8 cellular contexts compared by ENCODE assay signal in genomic region chr11:35030716-35031213, GRCh38.
A peak's percentile ranks its signal among the peaks of the same experiment; 100 is the strongest.
DNase-seq lines count a peak whose midpoint lies in the region; TF ChIP-seq lines count a peak whose summit lies in the region.

No MANE protein-coding gene starts in this region.

- peaks cover 14% of the 10 kb centered on the region for H3K9me3 Mint-ChIP-seq in activated naive CD4-positive, alpha-beta T cell treated with anti-CD3 and anti-CD28 coated beads, Interleukin-2, amount 10 ng/mL, durations not matched to agents 7 days and 5 days
- peaks cover 9% of the 10 kb centered on the region for H3K9me3 Mint-ChIP-seq in progenitor cell of endocrine pancreas (ENCODE audit: low read depth)

- H3K4me1 ChIP-seq in hepatocyte (ENCODE audit: insufficient read depth) (no peaks in the 10 kb centered on the region), vagina (peaks cover 20% of the 10 kb centered on the region)

- peak; percentile 80 for DNase-seq in Caki2 (ENCODE audit: low read depth)
- peak; percentile 96 for DNase-seq in NCI-H226
- no peak for DNase-seq in activated naive CD4-positive, alpha-beta T cell treated with anti-CD3 and anti-CD28 coated beads, Interleukin-2, amount 10 ng/mL, durations not matched to agents 7 days and 5 days
- peak; percentile 69 for DNase-seq in hepatocyte (ENCODE audit: low spot score)
- DNase-seq in vagina (ENCODE audit: extremely low spot score in 2 of 2) = no peak
- DNase-seq in progenitor cell of endocrine pancreas (ENCODE audit: low spot score, unreplicated experiment) = no peak
- DNase-seq in WERI-Rb-1 = no peak
- no peak for DNase-seq in NCI-H2081 (lab: John Stamatoyannopoulos, UW)

- intact Hi-C loops in vagina (cut with DNase I) = no loop called here

- H3K27me3 Mint-ChIP-seq in activated naive CD4-positive, alpha-beta T cell treated with anti-CD3 and anti-CD28 coated beads, Interleukin-2, amount 10 ng/mL, durations not matched to agents 7 days and 5 days = peaks cover 9% of the 10 kb centered on the region
- H3K27me3 Mint-ChIP-seq in progenitor cell of endocrine pancreas = peaks cover 2% of the 10 kb centered on the region

- no peaks in the 10 kb centered on the region for H3K79me2 ChIP-seq in hepatocyte

- H3K27ac Mint-ChIP-seq in activated naive CD4-positive, alpha-beta T cell treated with anti-CD3 and anti-CD28 coated beads, Interleukin-2, amount 10 ng/mL, durations not matched to agents 7 days and 5 days = peak overlapping the region; percentile 82
- H3K27ac Mint-ChIP-seq in progenitor cell of endocrine pancreas = no peak overlapping the region

- H3K4me1 Mint-ChIP-seq in activated naive CD4-positive, alpha-beta T cell treated with anti-CD3 and anti-CD28 coated beads, Interleukin-2, amount 10 ng/mL, durations not matched to agents 7 days and 5 days = peaks cover 37% of the 10 kb centered on the region
- H3K4me1 Mint-ChIP-seq in progenitor cell of endocrine pancreas (ENCODE audit: low read depth) = no peaks in the 10 kb centered on the region

- no peaks in the 10 kb centered on the region for H4K20me1 ChIP-seq in hepatocyte (ENCODE audit: insufficient read depth, poor library complexity, severe bottlenecking)

- no peak overlapping the region for H3K4me2 ChIP-seq in hepatocyte

- CTCF ChIA-PET in activated naive CD4-positive, alpha-beta T cell treated with anti-CD3 and anti-CD28 coated beads, Interleukin-2, amount 10 ng/mL, durations not matched to agents 7 days and 5 days (lab: Charles Lee) = interaction anchor here (1.0 kb wide), 2 partner anchors 10 to 16 kb away, joined by 3 read pairs; no protein-coding TSS in a partner anchor

- 70% methylated on average over 11 of the region's 11 CpGs for WGBS in hepatocyte (ENCODE audit: low lambda C conversion rate, missing lambda C conversion rate)

- no peaks in the 10 kb centered on the region for H3K9me2 ChIP-seq in hepatocyte (replicated peaks; ENCODE audit: insufficient read depth)

- H3K9me3 ChIP-seq in hepatocyte (ENCODE audit: low read depth) = no peaks in the 10 kb centered on the region
- no peaks in the 10 kb centered on the region for H3K9me3 ChIP-seq in vagina
- H3K9me3 ChIP-seq in WERI-Rb-1 (ENCODE audit: severe bottlenecking) = no peaks in the 10 kb centered on the region

- in situ Hi-C loops in Caki2 (cut with HindIII; ENCODE audit: low pct_unique_long_range_greater_than_20kb, low sequenced_read_pairs) = no loop called here

- TF ChIP-seq CTCF in hepatocyte (IDR thresholded peaks at IDR 0.05; ENCODE audit: poor library complexity) = no peak
- no peak for TF ChIP-seq CTCF in vagina (IDR thresholded peaks at IDR 0.05)
- TF ChIP-seq CTCF in progenitor cell of endocrine pancreas (IDR thresholded peaks at IDR 0.05; ENCODE audit: unreplicated experiment) = no peak
- TF ChIP-seq CTCF in WERI-Rb-1 (IDR thresholded peaks at IDR 0.05; ENCODE audit: low read depth, low read length) = no peak

- H3K4me3 ChIP-seq in hepatocyte = no peak overlapping the region
- no peak overlapping the region for H3K4me3 ChIP-seq in vagina
- no peak overlapping the region for H3K4me3 ChIP-seq in WERI-Rb-1 (ENCODE audit: low read depth, low read length)

- H3K27me3 ChIP-seq in hepatocyte (no peaks in the 10 kb centered on the region), vagina (no peaks in the 10 kb centered on the region), WERI-Rb-1 (ENCODE audit: insufficient read depth, low read depth, severe bottlenecking) (no peaks in the 10 kb centered on the region)

- no peak overlapping the region for H2AFZ ChIP-seq in hepatocyte

- TF ChIP-seq POLR2A in vagina (IDR thresholded peaks at IDR 0.05) = no peak

- H3K4me3 Mint-ChIP-seq in activated naive CD4-positive, alpha-beta T cell treated with anti-CD3 and anti-CD28 coated beads, Interleukin-2, amount 10 ng/mL, durations not matched to agents 7 days and 5 days = peak overlapping the region; percentile 16
- H3K4me3 Mint-ChIP-seq in progenitor cell of endocrine pancreas (ENCODE audit: low read depth) = no peak overlapping the region

- no peaks in the 10 kb centered on the region for H3K36me3 ChIP-seq in hepatocyte (replicated peaks; ENCODE audit: insufficient read depth, low read depth)
- H3K36me3 ChIP-seq in vagina = no peaks in the 10 kb centered on the region
- no peaks in the 10 kb centered on the region for H3K36me3 ChIP-seq in WERI-Rb-1

- H3K27ac ChIP-seq in hepatocyte (no peak overlapping the region), vagina (peak overlapping the region; percentile 71), WERI-Rb-1 (no peak overlapping the region)

- peaks cover 9% of the 10 kb centered on the region for H3K36me3 Mint-ChIP-seq in activated naive CD4-positive, alpha-beta T cell treated with anti-CD3 and anti-CD28 coated beads, Interleukin-2, amount 10 ng/mL, durations not matched to agents 7 days and 5 days
- H3K36me3 Mint-ChIP-seq in progenitor cell of endocrine pancreas (ENCODE audit: insufficient read depth) = no peaks in the 10 kb centered on the region

Comparison
In these comparisons a context has a peak if more than half of its experiments do, and no peak if none do; other contexts are left out.
1. DNase-seq: peak in Caki2 (single experiment), NCI-H226 (single experiment) and hepatocyte (single experiment); none in activated naive CD4-positive, alpha-beta T cell treated with anti-CD3 and anti-CD28 coated beads, Interleukin-2, amount 10 ng/mL, durations not matched to agents 7 days and 5 days (single experiment), vagina (0 of 2), progenitor cell of endocrine pancreas (single experiment), WERI-Rb-1 (single experiment) and NCI-H2081 (0 of 2).